Comparison of ENCODE assay signal across 12 cellular contexts in the genomic region with DNA sequence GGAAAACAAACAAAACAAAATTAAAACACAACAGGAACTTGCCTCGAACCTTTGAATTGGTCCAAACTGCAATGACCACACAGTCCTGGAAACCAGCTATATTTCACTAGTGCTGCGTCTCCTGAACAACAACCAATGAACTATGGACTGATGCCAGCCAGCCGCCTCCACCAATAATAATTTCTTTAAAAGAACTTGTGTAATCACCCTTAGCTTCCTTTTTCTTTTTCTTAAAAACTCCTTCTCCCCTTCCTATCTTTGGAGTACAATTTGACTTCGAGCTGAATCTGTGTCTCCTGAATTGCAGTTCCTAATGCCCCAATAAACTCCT. TPM values are rescaled to one million over a fixed set of nuclear protein-coding genes. Genes with fewer than 3 reads are reported as not detected.
DNase-seq lines count a peak whose midpoint lies in the region; ATAC-seq and TF ChIP-seq lines count a peak whose summit lies in the region.
"Had no signal": no experiment of that assay in that cellular context is flagged by ENCODE, and none has a peak within 500 bp of the region (broad histone marks: within the 10 kb centered on the region; RNA-seq: fewer than 3 reads in every experiment).

No MANE protein-coding gene starts in this region.

- DNase-seq in activated CD8-positive, alpha-beta memory T cell treated with anti-CD3 and anti-CD28 coated beads, Interleukin-2, amount 10 ng/mL, durations not matched to agents 7 days and 5 days = no peak
- DNase-seq in activated CD8-positive, alpha-beta memory T cell treated with anti-CD3 and anti-CD28 coated beads, Interleukin-2, amount 50 U/mL, for 4 hours = no peak
- DNase-seq in Karpas-422 (no peak), NCI-H2107 treated with DMSO at 0.1 percent for 48 hours (lab: John Stamatoyannopoulos, UW; ENCODE audit: unreplicated experiment) (no peak), posterior cingulate gyrus (no peak), COLO668 (lab: John Stamatoyannopoulos, UW; ENCODE audit: unreplicated experiment) (no peak)
- DNase-seq in activated naive CD8-positive, alpha-beta T cell treated with anti-CD3 and anti-CD28 coated beads, Interleukin-2, amount 10 ng/mL, durations not matched to agents 7 days and 5 days = no peak
- DNase-seq: IMR-90; NCI-H1436; stimulated activated CD4-positive, alpha-beta T cell treated with anti-CD3 and anti-CD28 coated beads, Interleukin-1b, Interleukin-23, amount 100 ng/mL, for 48 hours had no signal

- H3K4me3 Mint-ChIP-seq in activated CD8-positive, alpha-beta memory T cell treated with anti-CD3 and anti-CD28 coated beads, Interleukin-2, amount 10 ng/mL, durations not matched to agents 7 days and 5 days = peak overlapping the region; percentile 35
- peak overlapping the region; percentile 58 for H3K4me3 Mint-ChIP-seq in activated naive CD8-positive, alpha-beta T cell treated with anti-CD3 and anti-CD28 coated beads, Interleukin-2, amount 10 ng/mL, durations not matched to agents 7 days and 5 days

- POLR2A ChIA-PET in activated naive CD8-positive, alpha-beta T cell treated with anti-CD3 and anti-CD28 coated beads, Interleukin-2, amount 10 ng/mL, durations not matched to agents 7 days and 5 days (lab: Charles Lee) = interaction anchor here (1.1 to 2.3 kb wide), 2 partner anchors 8 to 9 kb away, joined by 4 to 8 read pairs; partner anchors contain the start of gene MBD1

- H3K4me3 ChIP-seq in Karpas-422 (ENCODE audit: low read length) = no peak overlapping the region
- H3K4me3 ChIP-seq in parathyroid adenoma (ENCODE audit: low read depth, low read length) = no peak overlapping the region

- H3K4me1 Mint-ChIP-seq in activated CD8-positive, alpha-beta memory T cell treated with anti-CD3 and anti-CD28 coated beads, Interleukin-2, amount 10 ng/mL, durations not matched to agents 7 days and 5 days = peaks cover 28% of the 10 kb centered on the region
- H3K4me1 Mint-ChIP-seq in activated naive CD8-positive, alpha-beta T cell treated with anti-CD3 and anti-CD28 coated beads, Interleukin-2, amount 10 ng/mL, durations not matched to agents 7 days and 5 days = peaks cover 15% of the 10 kb centered on the region

- H3K27me3 ChIP-seq in Karpas-422 (ENCODE audit: low read length) = no peaks in the 10 kb centered on the region
- H3K27me3 ChIP-seq in parathyroid adenoma (ENCODE audit: control insufficient read depth, insufficient read depth, low read length) = no peaks in the 10 kb centered on the region
- H3K27me3 ChIP-seq: gastroesophageal sphincter had no signal

- H3K4me1 ChIP-seq in Karpas-422 (ENCODE audit: low read length) = peaks cover 15% of the 10 kb centered on the region
- H3K4me1 ChIP-seq in parathyroid adenoma = no peaks in the 10 kb centered on the region

- intact Hi-C loops in posterior cingulate gyrus (cut with DNase I) = loop anchor here (10.0 kb wide), 1 partner anchor 736 kb away; no protein-coding TSS in a partner anchor

- H3K4me2 ChIP-seq in Karpas-422 (ENCODE audit: low read depth, low read length, poor library complexity, severe bottlenecking) (no peak overlapping the region), parathyroid adenoma (ENCODE audit: low read length) (no peak overlapping the region)

- H3K27ac ChIP-seq in Karpas-422 (ENCODE audit: low read length) = no peak overlapping the region
- H3K27ac ChIP-seq in parathyroid adenoma = no peak overlapping the region

- H3K79me2 ChIP-seq in Karpas-422 (ENCODE audit: low read length) (peaks cover 21% of the 10 kb centered on the region), parathyroid adenoma (no peaks in the 10 kb centered on the region)

- CTCF ChIA-PET in activated CD8-positive, alpha-beta memory T cell treated with anti-CD3 and anti-CD28 coated beads, Interleukin-2, amount 10 ng/mL, durations not matched to agents 7 days and 5 days (lab: Charles Lee) = interaction anchor here (0.8 to 2.9 kb wide), 4 partner anchors 15 to 21 kb away, joined by 3 to 10 read pairs (median 4); no protein-coding TSS in a partner anchor

- H3K36me3 ChIP-seq in Karpas-422 (ENCODE audit: insufficient read depth, low read length) (0 out of 2 replicates have a peak, but pooled peaks cover 6% of the 10 kb centered on the region), parathyroid adenoma (ENCODE audit: control insufficient read depth, insufficient read depth, low read length) (no peaks in the 10 kb centered on the region)

- H3K9ac ChIP-seq in Karpas-422 (ENCODE audit: low read length) = no peak overlapping the region
- H3K9ac ChIP-seq in parathyroid adenoma = no peak overlapping the region

- H2AFZ ChIP-seq in Karpas-422 (ENCODE audit: low read length) (0 out of 2 replicates have a peak overlapping the region, but pooled peaks have one; percentile 30), parathyroid adenoma (peak overlapping the region; percentile 30)

- H4K20me1 ChIP-seq in Karpas-422 (ENCODE audit: insufficient read depth, low read depth, low read length) = 0 out of 2 replicates have a peak, but pooled peaks cover 7% of the 10 kb centered on the region

- peak overlapping the region; percentile 67 for H3K27ac Mint-ChIP-seq in activated CD8-positive, alpha-beta memory T cell treated with anti-CD3 and anti-CD28 coated beads, Interleukin-2, amount 10 ng/mL, durations not matched to agents 7 days and 5 days
- H3K27ac Mint-ChIP-seq in activated naive CD8-positive, alpha-beta T cell treated with anti-CD3 and anti-CD28 coated beads, Interleukin-2, amount 10 ng/mL, durations not matched to agents 7 days and 5 days = peak overlapping the region; percentile 64

- no peaks in the 10 kb centered on the region for H3K9me3 Mint-ChIP-seq in activated CD8-positive, alpha-beta memory T cell treated with anti-CD3 and anti-CD28 coated beads, Interleukin-2, amount 10 ng/mL, durations not matched to agents 7 days and 5 days (ENCODE audit: low read depth)
- H3K9me3 Mint-ChIP-seq in activated naive CD8-positive, alpha-beta T cell treated with anti-CD3 and anti-CD28 coated beads, Interleukin-2, amount 10 ng/mL, durations not matched to agents 7 days and 5 days = peaks cover 1% of the 10 kb centered on the region

- no peaks in the 10 kb centered on the region for H3K9me2 ChIP-seq in Karpas-422 (replicated peaks; ENCODE audit: insufficient read depth, low read length)

- no peaks in the 10 kb centered on the region for H3K9me3 ChIP-seq in Karpas-422 (ENCODE audit: low read length)
- no peaks in the 10 kb centered on the region for H3K9me3 ChIP-seq in parathyroid adenoma (ENCODE audit: control insufficient read depth, low read length)
- H3K9me3 ChIP-seq: gastroesophageal sphincter had no signal

- ATAC-seq in activated CD8-positive, alpha-beta memory T cell treated with anti-CD3 and anti-CD28 coated beads, Interleukin-2, amount 10 ng/mL, durations not matched to agents 7 days and 5 days = no peak
- ATAC-seq in activated naive CD8-positive, alpha-beta T cell treated with anti-CD3 and anti-CD28 coated beads, Interleukin-2, amount 10 ng/mL, durations not matched to agents 7 days and 5 days (ENCODE audit: low read depth) = no peak
- ATAC-seq: gastroesophageal sphincter had no signal

- no peaks in the 10 kb centered on the region for H3K27me3 Mint-ChIP-seq in activated CD8-positive, alpha-beta memory T cell treated with anti-CD3 and anti-CD28 coated beads, Interleukin-2, amount 10 ng/mL, durations not matched to agents 7 days and 5 days
- no peaks in the 10 kb centered on the region for H3K27me3 Mint-ChIP-seq in activated naive CD8-positive, alpha-beta T cell treated with anti-CD3 and anti-CD28 coated beads, Interleukin-2, amount 10 ng/mL, durations not matched to agents 7 days and 5 days

- peaks cover 22% of the 10 kb centered on the region for H3K36me3 Mint-ChIP-seq in activated CD8-positive, alpha-beta memory T cell treated with anti-CD3 and anti-CD28 coated beads, Interleukin-2, amount 10 ng/mL, durations not matched to agents 7 days and 5 days
- peaks cover 18% of the 10 kb centered on the region for H3K36me3 Mint-ChIP-seq in activated naive CD8-positive, alpha-beta T cell treated with anti-CD3 and anti-CD28 coated beads, Interleukin-2, amount 10 ng/mL, durations not matched to agents 7 days and 5 days

- TF ChIP-seq CTCF in parathyroid adenoma (IDR thresholded peaks at IDR 0.05) = no peak

RNA-seq across cellular contexts. Expression of gene CXXC1, which starts 1.6 kb away (rescaled TPM):
- 100 to 1,000 TPM; 128 to 150 TPM for total RNA-seq in activated CD8-positive, alpha-beta memory T cell treated with anti-CD3 and anti-CD28 coated beads, Interleukin-2, amount 10 ng/mL, durations not matched to agents 7 days and 5 days
- total RNA-seq in Karpas-422 (2014; rRNA removed; shearing (Covaris generic); ENCODE audit: low replicate concordance) = 43.0 and 105 TPM in 2 replicates
- 100 to 1,000 TPM; 155 to 160 TPM for total RNA-seq in activated naive CD8-positive, alpha-beta T cell treated with anti-CD3 and anti-CD28 coated beads, Interleukin-2, amount 10 ng/mL, durations not matched to agents 7 days and 5 days

RNA-seq across cellular contexts. Expression of gene MBD1, which starts 7.7 kb away (rescaled TPM):
- 100 to 1,000 TPM in 1 of 2 experiments, 10 to 100 TPM in 1; 97.8 to 106 TPM for total RNA-seq in activated CD8-positive, alpha-beta memory T cell treated with anti-CD3 and anti-CD28 coated beads, Interleukin-2, amount 10 ng/mL, durations not matched to agents 7 days and 5 days
- 33.0 and 85.4 TPM in 2 replicates for total RNA-seq in Karpas-422 (2014; rRNA removed; shearing (Covaris generic); ENCODE audit: low replicate concordance)
- 100 to 1,000 TPM; 108 to 123 TPM for total RNA-seq in activated naive CD8-positive, alpha-beta T cell treated with anti-CD3 and anti-CD28 coated beads, Interleukin-2, amount 10 ng/mL, durations not matched to agents 7 days and 5 days

RNA-seq across cellular contexts. Expression of gene CFAP53, which starts 22.8 kb away (rescaled TPM):
- total RNA-seq in activated CD8-positive, alpha-beta memory T cell treated with anti-CD3 and anti-CD28 coated beads, Interleukin-2, amount 10 ng/mL, durations not matched to agents 7 days and 5 days = under 1 TPM; 0.16 to 0.50 TPM
- 0.34 TPM in 1 of 2 replicates, not detected in the other for total RNA-seq in Karpas-422 (2014; rRNA removed; shearing (Covaris generic); ENCODE audit: low replicate concordance)
- under 1 TPM; 0.36 to 0.68 TPM for total RNA-seq in activated naive CD8-positive, alpha-beta T cell treated with anti-CD3 and anti-CD28 coated beads, Interleukin-2, amount 10 ng/mL, durations not matched to agents 7 days and 5 days
